In genomic region chr9:90268613-90269012, GRCh38 we compare ENCODE assay signal across 11 cellular contexts.
"Had no signal": no experiment of that assay in that cellular context is flagged by ENCODE, and none has a peak within 500 bp of the region (broad histone marks: within the 10 kb centered on the region; RNA-seq: fewer than 3 reads in every experiment).

No MANE protein-coding gene starts in this region.

- FAIRE-seq: H1, H54 had no signal

- H3K4me1 ChIP-seq: HAP-1 had no signal

- DNase-seq: GM23248, GOT3, H7, H9, HCEC 1CT, HFFc6 had no signal

- H3K4me3 ChIP-seq: GM23248, GM23338, HAP-1 had no signal

- H3K9me3 ChIP-seq: HAP-1 had no signal

- ATAC-seq: GM23338, HCT116 had no signal

- H3K4me2 ChIP-seq: GM23338 had no signal

- H2AFZ ChIP-seq: GM23248, GM23338 had no signal

- H3K4me1 Mint-ChIP-seq: GM23338 had no signal

- H3K27ac ChIP-seq: GM23248 had no signal

- H3K9me3 Mint-ChIP-seq: GM23338 had no signal

- H3K4me3 Mint-ChIP-seq: GM23338, H9, HFFc6 had no signal

- H3K9ac ChIP-seq: GM23248 had no signal

- H3K36me3 ChIP-seq: HAP-1 had no signal

- H3K27ac Mint-ChIP-seq: GM23338, H9, HFFc6 had no signal
